22 cellular contexts compared by ENCODE assay signal in the genomic region with DNA sequence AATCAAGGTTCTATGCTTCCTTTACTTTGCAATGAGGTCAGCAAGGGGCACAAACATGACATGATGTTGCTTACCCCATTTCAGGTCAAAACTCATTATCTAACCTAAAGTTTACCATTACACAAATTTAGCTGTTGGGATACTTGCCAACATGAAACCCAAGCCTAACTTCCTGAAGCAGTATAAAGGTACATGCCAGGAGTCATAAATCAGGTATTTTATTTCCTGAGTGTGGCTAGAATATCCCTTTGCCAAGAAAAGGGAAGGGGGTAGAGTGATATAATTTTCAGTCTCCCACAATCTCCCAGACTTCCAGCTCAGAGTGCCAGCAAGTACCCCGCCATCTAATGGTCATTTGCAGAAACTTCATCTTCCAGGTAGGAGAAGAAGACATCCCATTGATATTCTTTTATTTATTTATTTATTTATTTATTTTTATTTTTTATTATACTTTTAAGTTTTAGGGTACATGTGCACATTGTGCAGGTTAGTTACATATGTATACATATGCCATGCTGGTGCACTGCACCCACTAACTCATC.
DNase-seq lines count a peak whose midpoint lies in the region; ATAC-seq, FAIRE-seq and TF ChIP-seq lines count a peak whose summit lies in the region.
"Had no signal": no experiment of that assay in that cellular context is flagged by ENCODE, and none has a peak within 500 bp of the region (broad histone marks: within the 10 kb centered on the region; RNA-seq: fewer than 3 reads in every experiment).

No MANE protein-coding gene starts in this region.

- no peaks in the 10 kb centered on the region for H3K36me3 Mint-ChIP-seq in natural killer cell treated with Interleukin-12 subunit alpha and Interleukin-12 subunit beta and Interleukin-15 and Interleukin-18, amount 100 ng/mL, for 72 hours
- H3K36me3 Mint-ChIP-seq: natural killer cell had no signal

- peaks cover 0 to 6% of the 10 kb centered on the region in 2 donors for H3K27me3 Mint-ChIP-seq in natural killer cell treated with Interleukin-12 subunit alpha and Interleukin-12 subunit beta and Interleukin-15 and Interleukin-18, amount 100 ng/mL, for 72 hours
- H3K27me3 Mint-ChIP-seq: central memory CD8-positive, alpha-beta T cell had no signal

- intact Hi-C loops in left colon (cut with DNase I, micrococcal nuclease) (no loop called here), upper lobe of right lung (cut with DNase I) (no loop called here), testis (cut with DNase I; ENCODE audit: low total_unique reads) (no loop called here)

- no peak overlapping the region for H3K27ac Mint-ChIP-seq in natural killer cell treated with Interleukin-12 subunit alpha and Interleukin-12 subunit beta and Interleukin-15 and Interleukin-18, amount 100 ng/mL, for 72 hours
- H3K27ac Mint-ChIP-seq: natural killer cell; T-helper 1 cell treated with Interleukin-12 subunit alpha and Interleukin-12 subunit beta and Interleukin-4 antibody, amounts not matched to agents 30 μg/mL and 1 μg/mL, for 36 hours had no signal

- WGBS in testis, 2 donors, result 40 to 71% methylated on average over 1 of the region's 1 CpG

- H3K9me3 ChIP-seq in RWPE2 (ENCODE audit: severe bottlenecking) (no peaks in the 10 kb centered on the region), upper lobe of right lung (no peaks in the 10 kb centered on the region), testis (no peaks in the 10 kb centered on the region)
- H3K9me3 ChIP-seq: heart left ventricle, tibial nerve had no signal

- TF ChIP-seq POLR2A in testis (IDR thresholded peaks at IDR 0.05), result no peak

- no peak overlapping the region for H3K4me3 Mint-ChIP-seq in natural killer cell treated with Interleukin-12 subunit alpha and Interleukin-12 subunit beta and Interleukin-15 and Interleukin-18, amount 100 ng/mL, for 72 hours
- H3K4me3 Mint-ChIP-seq: central memory CD8-positive, alpha-beta T cell; natural killer cell; T-helper 1 cell treated with Interleukin-12 subunit alpha and Interleukin-12 subunit beta and Interleukin-4 antibody, amounts not matched to agents 30 μg/mL and 1 μg/mL, for 36 hours had no signal

- H3K4me1 Mint-ChIP-seq in natural killer cell treated with Interleukin-12 subunit alpha and Interleukin-12 subunit beta and Interleukin-15 and Interleukin-18, amount 100 ng/mL, for 72 hours (ENCODE audit: low read depth in 2 of 2), result no peaks in the 10 kb centered on the region
- H3K4me1 Mint-ChIP-seq: central memory CD8-positive, alpha-beta T cell; natural killer cell had no signal

- H3K27ac ChIP-seq in RWPE2 (ENCODE audit: poor library complexity, severe bottlenecking) (no peak overlapping the region), upper lobe of right lung (no peak overlapping the region), testis (no peak overlapping the region)
- H3K27ac ChIP-seq: heart left ventricle, tibial nerve had no signal

- FAIRE-seq in G401.6 (lab: Jason Lieb, UNC), result peak; percentile 37

- no peaks in the 10 kb centered on the region for H3K9me3 Mint-ChIP-seq in natural killer cell treated with Interleukin-12 subunit alpha and Interleukin-12 subunit beta and Interleukin-15 and Interleukin-18, amount 100 ng/mL, for 72 hours
- H3K9me3 Mint-ChIP-seq: central memory CD8-positive, alpha-beta T cell; natural killer cell; T-helper 1 cell treated with Interleukin-12 subunit alpha and Interleukin-12 subunit beta and Interleukin-4 antibody, amounts not matched to agents 30 μg/mL and 1 μg/mL, for 36 hours had no signal

- H3K36me3 ChIP-seq in RWPE2 (ENCODE audit: low read depth) (no peaks in the 10 kb centered on the region), upper lobe of right lung (no peaks in the 10 kb centered on the region), testis (ENCODE audit: low read depth, missing control alignments) (no peaks in the 10 kb centered on the region)
- H3K36me3 ChIP-seq: heart left ventricle, tibial nerve had no signal

- TF ChIP-seq CTCF in RWPE2 (IDR thresholded peaks at IDR 0.05; ENCODE audit: poor library complexity, severe bottlenecking) (peak; percentile 11), upper lobe of right lung (IDR thresholded peaks at IDR 0.05) (no peak), testis (IDR thresholded peaks at IDR 0.05) (no peak)

- DNase-seq in HuH-7 (ENCODE audit: low spot score), result peak; percentile 5
- DNase-seq in RWPE2 (ENCODE audit: low spot score), result no peak
- no peak for DNase-seq in left colon
- no peak for DNase-seq in upper lobe of right lung
- DNase-seq in natural killer cell treated with Interleukin-12 subunit alpha and Interleukin-12 subunit beta and Interleukin-15 and Interleukin-18, amount 100 ng/mL, for 72 hours (ENCODE audit: low spot score), result no peak
- DNase-seq in testis, result no peak
- DNase-seq in NCI-H1105 (lab: John Stamatoyannopoulos, UW), result no peak
- DNase-seq: activated CD4-positive, alpha-beta T cell treated with anti-CD3 and anti-CD28 coated beads, Interleukin-2, amount 50 U/mL, for 1 hour; activated CD8-positive, alpha-beta memory T cell treated with anti-CD3 and anti-CD28 coated beads, Interleukin-2, amount 50 U/mL, for 4 hours; activated effector memory CD4-positive, alpha-beta T cell treated with Interleukin-2 at 50 U/mL for 16 hours; effector CD8-positive, alpha-beta T cell; heart left ventricle; natural killer cell; NCI-H187; NCI-H510A; SHP77; stimulated activated CD4-positive, alpha-beta T cell treated with anti-CD3 and anti-CD28 coated beads, Interleukin-2, amount 100 ng/mL, for 24 hours; stimulated activated naive CD8-positive, alpha-beta T cell treated with anti-CD3 and anti-CD28 coated beads, Interleukin-15, Interleukin-2, amounts not matched to agents 100 U/mL and 50 U/mL, for 24 hours had no signal

- no peaks in the 10 kb centered on the region for H3K4me1 ChIP-seq in RWPE2 (ENCODE audit: insufficient read depth, poor library complexity, severe bottlenecking)
- H3K4me1 ChIP-seq in upper lobe of right lung, result no peaks in the 10 kb centered on the region
- H3K4me1 ChIP-seq in testis, result no peaks in the 10 kb centered on the region
- H3K4me1 ChIP-seq: heart left ventricle, tibial nerve had no signal

- H3K27me3 ChIP-seq in RWPE2 (ENCODE audit: insufficient read depth, poor library complexity, severe bottlenecking), result no peaks in the 10 kb centered on the region
- no peaks in the 10 kb centered on the region for H3K27me3 ChIP-seq in upper lobe of right lung
- no peaks in the 10 kb centered on the region for H3K27me3 ChIP-seq in testis
- H3K27me3 ChIP-seq: heart left ventricle, tibial nerve had no signal

- ATAC-seq in RWPE2 (ENCODE audit: low read depth) (no peak), left colon (peak; percentile 82), upper lobe of right lung (no peak)
- ATAC-seq in natural killer cell treated with Interleukin-12 subunit alpha and Interleukin-12 subunit beta and Interleukin-15 and Interleukin-18, amount 100 ng/mL, for 72 hours, result no peak
- ATAC-seq: heart left ventricle; natural killer cell; stimulated activated naive CD8-positive, alpha-beta T cell treated with anti-CD3 and anti-CD28 coated beads, Interleukin-15, Interleukin-2, amounts not matched to agents 100 U/mL and 50 U/mL, for 24 hours had no signal

- H3K4me3 ChIP-seq in RWPE2 (ENCODE audit: severe bottlenecking), result no peak overlapping the region
- no peak overlapping the region for H3K4me3 ChIP-seq in upper lobe of right lung
- H3K4me3 ChIP-seq in testis, result no peak overlapping the region
- H3K4me3 ChIP-seq: heart left ventricle, tibial nerve had no signal
